In the genomic region with DNA sequence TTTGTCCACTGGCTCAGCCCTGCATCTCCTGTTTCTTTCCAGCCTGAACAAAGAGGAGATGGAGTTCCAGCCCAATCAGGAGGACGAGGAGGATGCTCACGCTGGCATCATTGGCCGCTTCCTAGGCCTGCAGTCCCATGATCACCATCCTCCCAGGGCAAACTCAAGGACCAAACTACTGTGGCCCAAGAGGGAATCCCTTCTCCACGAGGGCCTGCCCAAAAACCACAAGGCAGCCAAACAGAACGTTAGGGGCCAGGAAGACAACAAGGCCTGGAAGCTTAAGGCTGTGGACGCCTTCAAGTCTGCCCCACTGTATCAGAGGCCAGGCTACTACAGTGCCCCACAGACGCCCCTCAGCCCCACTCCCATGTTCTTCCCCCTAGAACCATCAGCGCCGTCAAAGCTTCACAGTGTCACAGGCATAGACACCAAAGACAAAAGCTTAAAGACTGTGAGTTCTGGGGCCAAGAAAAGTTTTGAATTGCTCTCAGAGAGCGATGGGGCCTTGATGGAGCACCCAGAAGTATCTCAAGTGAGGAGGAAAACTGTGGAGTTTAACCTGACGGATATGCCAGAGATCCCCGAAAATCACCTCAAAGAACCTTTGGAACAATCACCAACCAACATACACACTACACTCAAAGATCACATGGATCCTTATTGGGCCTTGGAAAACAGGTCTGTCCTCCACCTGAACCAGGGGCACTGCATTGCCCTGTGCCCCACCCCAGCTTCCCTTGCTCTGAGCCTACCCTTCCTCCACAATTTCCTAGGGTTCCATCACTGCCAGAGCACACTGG, we compare ENCODE assay signal across 7 cellular contexts. TPM values are rescaled to one million over a fixed set of nuclear protein-coding genes. Genes with fewer than 3 reads are reported as not detected.
DNase-seq lines count a peak whose midpoint lies in the region; TF ChIP-seq lines count a peak whose summit lies in the region.
"Had no signal": no experiment of that assay in that cellular context is flagged by ENCODE, and none has a peak within 500 bp of the region (broad histone marks: within the 10 kb centered on the region; RNA-seq: fewer than 3 reads in every experiment).

No MANE protein-coding gene starts in this region.

- peaks cover 29% of the 10 kb centered on the region for H3K36me3 ChIP-seq in GM23248 (ENCODE audit: low read depth)

- H3K27me3 Mint-ChIP-seq in osteocyte (ENCODE audit: unreplicated experiment), result no peaks in the 10 kb centered on the region

- peak overlapping the region; percentile 90 for H3K27ac Mint-ChIP-seq in osteocyte (ENCODE audit: unreplicated experiment)

- in situ Hi-C loops in GM23248 (cut with MboI), result no loop called here

- no peak overlapping the region for H3K4me3 ChIP-seq in GM23248

- peaks cover 63% of the 10 kb centered on the region for H3F3A ChIP-seq in GM23248 (ENCODE audit: insufficient read depth)

- H3K79me2 ChIP-seq in GM23248 (ENCODE audit: insufficient read depth), result peaks cover 31% of the 10 kb centered on the region

- peaks cover 41% of the 10 kb centered on the region for H3K36me3 Mint-ChIP-seq in osteocyte (ENCODE audit: unreplicated experiment)

- no peaks in the 10 kb centered on the region for H3K9me2 ChIP-seq in GM23248 (ENCODE audit: insufficient read depth)

- 77 to 78% methylated on average over 12 of the region's 12 CpGs for whole genome bisulfite sequencing in GM23248 (ENCODE audit: low coverage in 1 of 2, low lambda C conversion rate in 2 of 2, missing lambda C conversion rate in 2 of 2), 2 experiments

- no peak overlapping the region for H3K4me2 ChIP-seq in GM23248 (ENCODE audit: unreplicated experiment)

- H3K4me3 Mint-ChIP-seq in osteocyte (ENCODE audit: unreplicated experiment), result peak overlapping the region; percentile 53

- no peak for TF ChIP-seq CTCF in osteocyte (IDR thresholded peaks at IDR 0.05)

- H4K20me1 ChIP-seq in GM23248 (ENCODE audit: insufficient read depth), result peaks cover 16% of the 10 kb centered on the region

- DNase-seq in GM23248 (peak; percentile 37), cerebellar cortex (ENCODE audit: low spot score) (peak; percentile 46), osteocyte (ENCODE audit: extremely low spot score, unreplicated experiment) (no peak), NCI-H1436 (lab: John Stamatoyannopoulos, UW) (no peak), retina (no peak), UCSD-AML1 (lab: John Stamatoyannopoulos, UW; ENCODE audit: unreplicated experiment) (no peak)
- DNase-seq: WERI-Rb-1 had no signal

- H3K27ac ChIP-seq in GM23248, result peak overlapping the region; percentile 55
- H3K27ac ChIP-seq: WERI-Rb-1 had no signal

- H3K9me3 ChIP-seq in GM23248 (ENCODE audit: low read depth), result no peaks in the 10 kb centered on the region

- H3K4me1 ChIP-seq in GM23248 (ENCODE audit: insufficient read depth), result peaks cover 28% of the 10 kb centered on the region

- peaks cover 43% of the 10 kb centered on the region for H3K4me1 Mint-ChIP-seq in osteocyte (ENCODE audit: unreplicated experiment)

- H3K9me3 Mint-ChIP-seq in osteocyte (ENCODE audit: unreplicated experiment), result no peaks in the 10 kb centered on the region

- H2AFZ ChIP-seq in GM23248, result no peak overlapping the region

- no peaks in the 10 kb centered on the region for H3K27me3 ChIP-seq in GM23248 (replicated peaks; ENCODE audit: insufficient read depth)

- H3K9ac ChIP-seq in GM23248, result no peak overlapping the region

RNA-seq across cellular contexts. Expression of a gene that starts 5.0 kb away (rescaled TPM):
- 393 and 473 TPM in 2 replicates for total RNA-seq in GM23248 (2014; rRNA removed; shearing (Covaris generic))
- 10,305 and 10,611 TPM in 2 replicates for polyA plus RNA-seq in GM23248 (2016; fragmentation: Nextera tagmentation; extraction: Ambion mirVana)
- total RNA-seq in osteocyte, result 2,993 and 3,020 TPM in 2 replicates

RNA-seq across cellular contexts. Expression of a gene that starts 12.3 kb away (rescaled TPM):
- 4.7 and 5.1 TPM in 2 replicates for total RNA-seq in GM23248 (2014; rRNA removed; shearing (Covaris generic))
- 3.1 and 3.9 TPM in 2 replicates for polyA plus RNA-seq in GM23248 (2016; fragmentation: Nextera tagmentation; extraction: Ambion mirVana)
- total RNA-seq in osteocyte, result 0.81 and 2.0 TPM in 2 replicates

RNA-seq across cellular contexts. Expression of a gene that starts 45.0 kb away (rescaled TPM):
- total RNA-seq in GM23248 (2014; rRNA removed; shearing (Covaris generic)), result 6.6 and 7.5 TPM in 2 replicates
- polyA plus RNA-seq in GM23248 (2016; fragmentation: Nextera tagmentation; extraction: Ambion mirVana), result 2.8 and 3.3 TPM in 2 replicates
- 44.2 and 49.2 TPM in 2 replicates for total RNA-seq in osteocyte

Comparison
In these comparisons a context has a peak if more than half of its experiments do, and no peak if none do; other contexts are left out.
1. DNase-seq: peak in GM23248 (single experiment) and cerebellar cortex (single experiment); none in osteocyte (single experiment), NCI-H1436 (single experiment), retina (single experiment) and UCSD-AML1 (single experiment).